Comparison of ENCODE assay signal across 1 cellular context in the genomic region with DNA sequence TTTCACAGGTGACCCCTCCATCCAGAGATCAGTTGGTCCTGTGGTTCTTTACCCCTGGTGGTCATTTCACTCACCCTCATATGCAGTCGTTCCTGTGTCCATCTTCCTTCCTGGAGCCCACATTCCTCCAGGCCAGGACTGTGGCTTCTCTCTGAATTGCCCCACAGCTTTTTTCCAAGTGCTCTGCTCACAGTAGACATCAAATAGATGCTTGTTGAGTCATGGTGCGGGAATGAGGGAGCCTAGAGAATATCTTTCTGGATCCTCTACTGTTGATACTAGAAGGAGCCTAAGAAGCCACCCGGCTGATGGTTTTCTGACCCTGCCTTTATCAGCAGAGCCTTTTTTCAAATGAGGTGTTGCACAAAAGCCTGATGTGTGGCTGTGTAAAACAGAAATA.
TF ChIP-seq lines count a peak whose summit lies in the region.

No MANE protein-coding gene starts in this region.

TF ChIP-seq in GM23338, 12 proteins besides CTCF, POLR2A, EP300 and RAD21 (continued from another document):
- TF ChIP-seq, protein P1, sequence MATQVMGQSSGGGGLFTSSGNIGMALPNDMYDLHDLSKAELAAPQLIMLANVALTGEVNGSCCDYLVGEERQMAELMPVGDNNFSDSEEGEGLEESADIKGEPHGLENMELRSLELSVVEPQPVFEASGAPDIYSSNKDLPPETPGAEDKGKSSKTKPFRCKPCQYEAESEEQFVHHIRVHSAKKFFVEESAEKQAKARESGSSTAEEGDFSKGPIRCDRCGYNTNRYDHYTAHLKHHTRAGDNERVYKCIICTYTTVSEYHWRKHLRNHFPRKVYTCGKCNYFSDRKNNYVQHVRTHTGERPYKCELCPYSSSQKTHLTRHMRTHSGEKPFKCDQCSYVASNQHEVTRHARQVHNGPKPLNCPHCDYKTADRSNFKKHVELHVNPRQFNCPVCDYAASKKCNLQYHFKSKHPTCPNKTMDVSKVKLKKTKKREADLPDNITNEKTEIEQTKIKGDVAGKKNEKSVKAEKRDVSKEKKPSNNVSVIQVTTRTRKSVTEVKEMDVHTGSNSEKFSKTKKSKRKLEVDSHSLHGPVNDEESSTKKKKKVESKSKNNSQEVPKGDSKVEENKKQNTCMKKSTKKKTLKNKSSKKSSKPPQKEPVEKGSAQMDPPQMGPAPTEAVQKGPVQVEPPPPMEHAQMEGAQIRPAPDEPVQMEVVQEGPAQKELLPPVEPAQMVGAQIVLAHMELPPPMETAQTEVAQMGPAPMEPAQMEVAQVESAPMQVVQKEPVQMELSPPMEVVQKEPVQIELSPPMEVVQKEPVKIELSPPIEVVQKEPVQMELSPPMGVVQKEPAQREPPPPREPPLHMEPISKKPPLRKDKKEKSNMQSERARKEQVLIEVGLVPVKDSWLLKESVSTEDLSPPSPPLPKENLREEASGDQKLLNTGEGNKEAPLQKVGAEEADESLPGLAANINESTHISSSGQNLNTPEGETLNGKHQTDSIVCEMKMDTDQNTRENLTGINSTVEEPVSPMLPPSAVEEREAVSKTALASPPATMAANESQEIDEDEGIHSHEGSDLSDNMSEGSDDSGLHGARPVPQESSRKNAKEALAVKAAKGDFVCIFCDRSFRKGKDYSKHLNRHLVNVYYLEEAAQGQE (IDR thresholded peaks at IDR 0.05; ENCODE audit: unreplicated experiment), result no peak
